In genomic region chr21:10270216-10270615, GRCh38 we compare ENCODE assay signal across 8 cellular contexts.
DNase-seq lines count a peak whose midpoint lies in the region; ATAC-seq and TF ChIP-seq lines count a peak whose summit lies in the region.
"Not testable (repeated sequence)": the region's sequence is repeated elsewhere in the genome, so short reads cannot be mapped to it uniquely, and the experiment has no call there.

No MANE protein-coding gene starts in this region.

- H3K9me3 ChIP-seq in body of pancreas, upper lobe of right lung: not testable (repeated sequence)
- peaks cover 20% of the 10 kb centered on the region for H3K9me3 ChIP-seq in iPS-20b (ENCODE audit: insufficient read depth, low read depth, low read length)

- H3K27ac ChIP-seq in body of pancreas; iPS-20b (ENCODE audit: low read length); upper lobe of right lung: not testable (repeated sequence)

- not testable (repeated sequence) for H3K27ac Mint-ChIP-seq in osteocyte (ENCODE audit: unreplicated experiment)

- H3K27me3 ChIP-seq in body of pancreas; iPS-20b (ENCODE audit: insufficient read depth, low read length); upper lobe of right lung: not testable (repeated sequence)

- TF ChIP-seq POLR2A in body of pancreas (IDR thresholded peaks at IDR 0.05): not testable (repeated sequence)

- H3K36me3 Mint-ChIP-seq in osteocyte (ENCODE audit: unreplicated experiment): not testable (repeated sequence)

- not testable (repeated sequence) for H3K4me3 ChIP-seq in body of pancreas, upper lobe of right lung
- H3K4me3 ChIP-seq in iPS-20b (ENCODE audit: low read length): peak overlapping the region; percentile 0; the same call in 1 of the 2 replicates

- H3K4me1 ChIP-seq in body of pancreas; iPS-20b (ENCODE audit: insufficient read depth, low read length); upper lobe of right lung: not testable (repeated sequence)

- TF ChIP-seq CTCF in body of pancreas (IDR thresholded peaks at IDR 0.05); osteocyte (IDR thresholded peaks at IDR 0.05); upper lobe of right lung (IDR thresholded peaks at IDR 0.05): not testable (repeated sequence)

- H3K4me1 Mint-ChIP-seq in osteocyte (ENCODE audit: unreplicated experiment): not testable (repeated sequence)

- peaks cover 14% of the 10 kb centered on the region for H3K9me3 Mint-ChIP-seq in osteocyte (ENCODE audit: unreplicated experiment)

- not testable (repeated sequence) for H3K9ac ChIP-seq in iPS-20b (ENCODE audit: low read depth, low read length)

- H3K36me3 ChIP-seq in body of pancreas (replicated peaks in 1 of 2; ENCODE audit: insufficient read depth in 1 of 2, low read depth in 2 of 2); iPS-20b (ENCODE audit: insufficient read depth, low read depth, low read length); upper lobe of right lung: not testable (repeated sequence)

- ATAC-seq in GM21447 (IDR thresholded peaks at IDR 0.05; ENCODE audit: unreplicated experiment) (peak; percentile 61), HG03442 (IDR thresholded peaks at IDR 0.05; ENCODE audit: unreplicated experiment) (peak; percentile 53), body of pancreas (peak; percentile 60), upper lobe of right lung (peak; percentile 33)

- 27 to 31% methylated on average over 5 of the region's 5 CpGs for WGBS in body of pancreas, 2 donors

- peak; percentile 2 for DNase-seq in RPMI8226
- not testable (repeated sequence) for DNase-seq in body of pancreas, upper lobe of right lung
- peak; percentile 8 for DNase-seq in fibroblast of gingiva (ENCODE audit: low read depth)
- peak; percentile 36 for DNase-seq in osteocyte (ENCODE audit: extremely low spot score, unreplicated experiment)

- intact Hi-C loops in body of pancreas (cut with DNase I); upper lobe of right lung (cut with DNase I): not testable (repeated sequence)

- H3K27me3 Mint-ChIP-seq in osteocyte (ENCODE audit: unreplicated experiment): not testable (repeated sequence)

- not testable (repeated sequence) for H3K4me3 Mint-ChIP-seq in osteocyte (ENCODE audit: unreplicated experiment)
